In the genomic region with DNA sequence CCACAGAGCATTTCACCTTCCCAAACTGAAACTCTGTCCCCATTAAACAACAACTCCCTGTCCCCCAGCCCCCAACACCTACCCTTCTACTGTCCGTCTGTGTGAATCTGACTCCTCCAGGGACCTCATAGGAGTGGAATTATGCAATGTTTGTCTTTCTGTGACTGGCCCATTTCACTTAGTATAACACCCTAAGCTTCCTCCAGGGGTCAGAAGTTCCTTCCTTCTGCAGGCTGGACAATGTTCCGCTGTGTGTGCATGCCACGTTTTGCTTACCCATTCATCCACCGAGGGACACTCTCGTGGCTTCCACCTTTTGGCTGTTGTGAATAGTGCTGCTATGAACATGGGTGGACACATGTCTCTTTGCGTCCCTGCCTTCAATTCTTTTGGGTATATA, we compare ENCODE assay signal across 9 cellular contexts. TPM values are rescaled to one million over a fixed set of nuclear protein-coding genes. Genes with fewer than 3 reads are reported as not detected.
DNase-seq lines count a peak whose midpoint lies in the region; ATAC-seq and TF ChIP-seq lines count a peak whose summit lies in the region.
"Had no signal": no experiment of that assay in that cellular context is flagged by ENCODE, and none has a peak within 500 bp of the region (broad histone marks: within the 10 kb centered on the region; RNA-seq: fewer than 3 reads in every experiment).

No MANE protein-coding gene starts in this region.

- no peak overlapping the region for H3K4me2 ChIP-seq in neural progenitor cell

- no peak overlapping the region for H3K27ac Mint-ChIP-seq in neural progenitor cell
- H3K27ac Mint-ChIP-seq: stimulated activated naive CD8-positive, alpha-beta T cell treated with anti-CD3 and anti-CD28 coated beads, Interleukin-15, Interleukin-2, amounts not matched to agents 100 ng/mL and 50 ng/mL, for 24 hours had no signal

- no peak overlapping the region for H3K4me3 Mint-ChIP-seq in neural progenitor cell
- H3K4me3 Mint-ChIP-seq: stimulated activated naive CD8-positive, alpha-beta T cell treated with anti-CD3 and anti-CD28 coated beads, Interleukin-15, Interleukin-2, amounts not matched to agents 100 ng/mL and 50 ng/mL, for 24 hours had no signal

- H3K4me3 ChIP-seq in epithelial cell of proximal tubule (ENCODE audit: low read depth, low read length) (no peak overlapping the region), neural progenitor cell (no peak overlapping the region)
- H3K4me3 ChIP-seq: SK-N-MC had no signal

- H3K9me3 ChIP-seq in neural progenitor cell (ENCODE audit: low read depth) = no peaks in the 10 kb centered on the region

- no peaks in the 10 kb centered on the region for H3K4me1 ChIP-seq in neural progenitor cell

- H3K36me3 Mint-ChIP-seq in neural progenitor cell = peaks cover 28% of the 10 kb centered on the region

- peaks cover 2% of the 10 kb centered on the region for H3K27me3 Mint-ChIP-seq in neural progenitor cell (ENCODE audit: insufficient read depth, low read depth)
- H3K27me3 Mint-ChIP-seq: stimulated activated naive CD8-positive, alpha-beta T cell treated with anti-CD3 and anti-CD28 coated beads, Interleukin-15, Interleukin-2, amounts not matched to agents 100 ng/mL and 50 ng/mL, for 24 hours had no signal

- no peaks in the 10 kb centered on the region for H3K36me3 ChIP-seq in neural progenitor cell

- no peak overlapping the region for H2AFZ ChIP-seq in neural progenitor cell (replicated peaks)

- no peaks in the 10 kb centered on the region for H3K79me2 ChIP-seq in neural progenitor cell (ENCODE audit: low read depth)

- H4K20me1 ChIP-seq in neural progenitor cell (ENCODE audit: low read depth) = no peaks in the 10 kb centered on the region

- TF ChIP-seq CTCF in epithelial cell of proximal tubule (conservative IDR thresholded peaks at IDR 0.05; ENCODE audit: low read depth, low read length) = peak; percentile 18
- peak; percentile 18 for TF ChIP-seq CTCF in neural progenitor cell (IDR thresholded peaks at IDR 0.05)

- ATAC-seq in HG03442 (IDR thresholded peaks at IDR 0.05; ENCODE audit: unreplicated experiment) = no peak
- no peak for ATAC-seq in GM18858 (IDR thresholded peaks at IDR 0.05; ENCODE audit: unreplicated experiment)

- no peaks in the 10 kb centered on the region for H3F3A ChIP-seq in neural progenitor cell (ENCODE audit: low read depth)

- DNase-seq in HCEC 1CT = peak; percentile 10
- DNase-seq in NOMO-1 (lab: John Stamatoyannopoulos, UW; ENCODE audit: unreplicated experiment in 2 of 2) = peak; percentile 37 to 75
- DNase-seq in epithelial cell of proximal tubule (ENCODE audit: low read depth) = no peak
- no peak for DNase-seq in neural progenitor cell (ENCODE audit: low spot score)
- no peak for DNase-seq in NCI-H1105 treated with DMSO at 0.1 percent for 48 hours (lab: John Stamatoyannopoulos, UW)

- H3K4me1 Mint-ChIP-seq in neural progenitor cell = no peaks in the 10 kb centered on the region

- no peak overlapping the region for H3K9ac ChIP-seq in neural progenitor cell

- H3K27me3 ChIP-seq in neural progenitor cell = no peaks in the 10 kb centered on the region

- no peak overlapping the region for H3K27ac ChIP-seq in neural progenitor cell
- H3K27ac ChIP-seq: SK-N-MC had no signal

- peaks cover 4% of the 10 kb centered on the region for H3K9me3 Mint-ChIP-seq in neural progenitor cell

RNA-seq across cellular contexts. Expression of a gene that starts 37.6 kb away (rescaled TPM):
- 20.4 and 21.2 TPM in 2 replicates for total RNA-seq in epithelial cell of proximal tubule
- 9.4 and 13.2 TPM in 2 replicates for total RNA-seq in neural progenitor cell (ENCODE audit: low replicate concordance)

Comparison
In these comparisons a context has a peak if more than half of its experiments do, and no peak if none do; other contexts are left out.
1. DNase-seq: peak in HCEC 1CT (single experiment) and NOMO-1 (2 of 2); none in epithelial cell of proximal tubule (single experiment), neural progenitor cell (single experiment) and NCI-H1105 treated with DMSO at 0.1 percent for 48 hours (single experiment).